In genomic region chr4:162392938-162393337, GRCh38 we compare ENCODE assay signal across 22 cellular contexts.
A peak's percentile ranks its signal among the peaks of the same experiment; 100 is the strongest.
DNase-seq lines count a peak whose midpoint lies in the region; ATAC-seq and TF ChIP-seq lines count a peak whose summit lies in the region.
"Had no signal": no experiment of that assay in that cellular context is flagged by ENCODE, and none has a peak within 500 bp of the region (broad histone marks: within the 10 kb centered on the region; RNA-seq: fewer than 3 reads in every experiment).

No MANE protein-coding gene starts in this region.

- ATAC-seq in GM18858 (IDR thresholded peaks at IDR 0.05; ENCODE audit: unreplicated experiment) (peak; percentile 87), GM21390 (IDR thresholded peaks at IDR 0.05; ENCODE audit: unreplicated experiment) (peak; percentile 90), HG03060 (IDR thresholded peaks at IDR 0.05; ENCODE audit: low read depth, unreplicated experiment) (peak; percentile 75), GM19463 (IDR thresholded peaks at IDR 0.05; ENCODE audit: unreplicated experiment) (no peak)
- ATAC-seq: activated T-cell treated with anti-CD3 and anti-CD28 coated beads, Interleukin-2, amount 50 U/mL, for 72 hours; left cardiac atrium; sciatic nerve; stimulated activated memory B cell treated with anti-CD40 and anti-IgM and Interleukin-4, amounts not matched to agents 10 μg/mL and 1 μg/mL and 100 μg/mL, for 72 hours had no signal

- no peak overlapping the region for H3K27ac ChIP-seq in dorsolateral prefrontal cortex
- H3K27ac ChIP-seq: GM23248, ovary had no signal

- no peak for TF ChIP-seq CTCF in dorsolateral prefrontal cortex (IDR thresholded peaks at IDR 0.05 in 54 of 56, conservative IDR thresholded peaks at IDR 0.05 in 2 of 56; ENCODE audit: low read depth in 1 of 56, partially characterized antibody in 56 of 56)

- no peaks in the 10 kb centered on the region for H3K27me3 ChIP-seq in dorsolateral prefrontal cortex
- H3K27me3 ChIP-seq: ovary had no signal

- intact Hi-C loops in dorsolateral prefrontal cortex (cut with DNase I), result no loop called here

- DNase-seq in NCI-H69 (lab: John Stamatoyannopoulos, UW) (peak; percentile 13), dorsolateral prefrontal cortex (no peak), AML-193 (lab: John Stamatoyannopoulos, UW) (no peak)
- DNase-seq: activated CD8-positive, alpha-beta memory T cell treated with anti-CD3 and anti-CD28 coated beads for 24 hours; activated T-cell treated with anti-CD3 and anti-CD28 coated beads, Interleukin-2, amount 50 U/mL, for 72 hours; DND-41; effector memory CD4-positive, alpha-beta T cell; GM23248; left cardiac atrium; mesenchymal stem cell; naive B cell; NCI-H1105 treated with DMSO at 0.1 percent for 48 hours; NCI-H2171; NCI-H82; ovary; T-helper 9 cell had no signal

- H3K4me3 ChIP-seq in dorsolateral prefrontal cortex, result no peak overlapping the region
- H3K4me3 ChIP-seq: GM23248, ovary had no signal
